Comparison of ENCODE assay signal across 2 cellular contexts in genomic region chr1:66452162-66452561, GRCh38.
TF ChIP-seq lines count a peak whose summit lies in the region.

No MANE protein-coding gene starts in this region.

TF ChIP-seq in SK-N-SH, 30 proteins besides CTCF, POLR2A, EP300 and RAD21 (continued from another document):
- no peak for TF ChIP-seq IRF3 (IDR thresholded peaks at IDR 0.05; ENCODE audit: low read depth, low read length)
- no peak for TF ChIP-seq JUND (IDR thresholded peaks at IDR 0.05)
- TF ChIP-seq TEAD4 (IDR thresholded peaks at IDR 0.05; ENCODE audit: borderline replicate concordance, insufficient read depth): no peak
- TF ChIP-seq FOXJ3 (CRISPR knock-in tag; IDR thresholded peaks at IDR 0.05): no peak
- TF ChIP-seq MXI1 (IDR thresholded peaks at IDR 0.05; ENCODE audit: low read depth, low read length): no peak
- TF ChIP-seq SIN3A (IDR thresholded peaks at IDR 0.05; ENCODE audit: borderline replicate concordance, low read depth, low read length): no peak
- no peak for TF ChIP-seq TCF12 (IDR thresholded peaks at IDR 0.05)
- no peak for TF ChIP-seq PBX3 (IDR thresholded peaks at IDR 0.05)
- TF ChIP-seq GATA2 (CRISPR knock-in tag; IDR thresholded peaks at IDR 0.05): no peak
- no peak for TF ChIP-seq SMC3 (IDR thresholded peaks at IDR 0.05; ENCODE audit: low read depth, low read length)

TF ChIP-seq in SK-N-SH treated with all-trans-retinoic acid at 6 μM for 48 hours, 23 proteins besides CTCF, POLR2A, EP300 and RAD21 (continued from another document):
- no peak for TF ChIP-seq PATZ1 (CRISPR knock-in tag; IDR thresholded peaks at IDR 0.05; ENCODE audit: borderline replicate concordance)
- no peak for TF ChIP-seq ZNF565 (CRISPR knock-in tag; conservative IDR thresholded peaks at IDR 0.05; ENCODE audit: low read depth)
- no peak for TF ChIP-seq GLIS3 (CRISPR knock-in tag; IDR thresholded peaks at IDR 0.05)
- TF ChIP-seq BACH2 (CRISPR knock-in tag; IDR thresholded peaks at IDR 0.05; ENCODE audit: borderline replicate concordance): no peak
- TF ChIP-seq ZFP30 (CRISPR knock-in tag; IDR thresholded peaks at IDR 0.05): no peak
- no peak for TF ChIP-seq SNAI2 (CRISPR knock-in tag; IDR thresholded peaks at IDR 0.05)
- TF ChIP-seq CREB5 (CRISPR knock-in tag; IDR thresholded peaks at IDR 0.05; ENCODE audit: low read depth): no peak
- no peak for TF ChIP-seq ZNF70 (CRISPR knock-in tag; IDR thresholded peaks at IDR 0.05)
TF ChIP-seq in SK-N-SH treated with all-trans-retinoic acid at 6 μM for 48 hours: peak in this region for 0.
